20 cellular contexts compared by ENCODE assay signal in genomic region chr9:68593760-68594159, GRCh38. TPM values are rescaled to one million over a fixed set of nuclear protein-coding genes. Genes with fewer than 3 reads are reported as not detected.
"Had no signal": no experiment of that assay in that cellular context is flagged by ENCODE, and none has a peak within 500 bp of the region (broad histone marks: within the 10 kb centered on the region; RNA-seq: fewer than 3 reads in every experiment).

No MANE protein-coding gene starts in this region.

RNA-seq across cellular contexts. Expression of gene TMEM252, which starts 53.1 kb away (rescaled TPM):
- total RNA-seq: left lung; lung; mesothelial cell of epicardium; mononuclear cell; naive thymus-derived CD4-positive, alpha-beta T cell; natural killer cell treated with Interleukin-12 subunit alpha and Interleukin-12 subunit beta and Interleukin-15 and Interleukin-18, amount 100 ng/mL, for 72 hours; omental fat pad; progenitor cell of endocrine pancreas; pulmonary artery endothelial cell; right atrium auricular region; skeletal muscle tissue; smooth muscle cell; subcutaneous adipose tissue; suprapubic skin; thoracic aorta; upper lobe of right lung had no signal
- polyA plus RNA-seq: immature natural killer cell; liver; lung; naive thymus-derived CD4-positive, alpha-beta T cell; neural cell; ovary; smooth muscle cell had no signal
